In genomic region chr19:8553729-8554128, GRCh38 we compare ENCODE assay signal across 12 cellular contexts. TPM values are rescaled to one million over a fixed set of nuclear protein-coding genes. Genes with fewer than 3 reads are reported as not detected.
DNase-seq lines count a peak whose midpoint lies in the region; ATAC-seq and TF ChIP-seq lines count a peak whose summit lies in the region.
"Not testable (repeated sequence)": the region's sequence is repeated elsewhere in the genome, so short reads cannot be mapped to it uniquely, and the experiment has no call there.
"Had no signal": no experiment of that assay in that cellular context is flagged by ENCODE, and none has a peak within 500 bp of the region (broad histone marks: within the 10 kb centered on the region; RNA-seq: fewer than 3 reads in every experiment).

No MANE protein-coding gene starts in this region.

- H3K4me3 ChIP-seq in CD8-positive, alpha-beta memory T cell (ENCODE audit: low read length): not testable (repeated sequence)

- H3K4me1 ChIP-seq in CD8-positive, alpha-beta memory T cell (ENCODE audit: insufficient read depth, low read length): peaks cover 13% of the 10 kb centered on the region

- peaks cover 5 to 71% (median 14%) of the 10 kb centered on the region in 3 donors for H3K36me3 Mint-ChIP-seq in CD8-positive, alpha-beta memory T cell
- peaks cover 38% of the 10 kb centered on the region for H3K36me3 Mint-ChIP-seq in activated T-helper 1 cell treated with anti-CD3 and anti-CD28 coated beads, Interleukin-12 subunit alpha, Interleukin-12 subunit beta, Interleukin-2, Interleukin-4 antibody, amounts not matched to agents 30 ng/mL and 10 ng/mL and 1 ng/mL, durations not matched to agents 14 hours and 24 hours and 36 hours (ENCODE audit: low read depth)
- peaks cover 41% of the 10 kb centered on the region for H3K36me3 Mint-ChIP-seq in activated naive CD8-positive, alpha-beta T cell treated with anti-CD3 and anti-CD28 coated beads, Interleukin-2, amount 10 ng/mL, durations not matched to agents 7 days and 5 days
- peaks cover 75% of the 10 kb centered on the region for H3K36me3 Mint-ChIP-seq in effector memory CD8-positive, alpha-beta T cell (ENCODE audit: insufficient read depth)
- peaks cover 21% of the 10 kb centered on the region for H3K36me3 Mint-ChIP-seq in natural killer cell
- H3K36me3 Mint-ChIP-seq in stimulated activated effector memory CD8-positive, alpha-beta T cell treated with anti-CD3 and anti-CD28 coated beads, Interleukin-12 subunit alpha, Interleukin-12 subunit beta, amount 100 ng/mL, for 72 hours: peaks cover 83% of the 10 kb centered on the region

- POLR2A ChIA-PET in CD8-positive, alpha-beta memory T cell (lab: Charles Lee): interaction anchor here (0.9 kb wide), 1 partner anchor 40 kb away, joined by 3 read pairs; the partner anchor contains the start of gene ZNF414
- POLR2A ChIA-PET in activated naive CD8-positive, alpha-beta T cell treated with anti-CD3 and anti-CD28 coated beads, Interleukin-2, amount 10 ng/mL, durations not matched to agents 7 days and 5 days (lab: Charles Lee): not testable (repeated sequence)

- DNase-seq in CD8-positive, alpha-beta memory T cell; activated T-helper 1 cell treated with anti-CD3 and anti-CD28 coated beads, Interleukin-12 subunit alpha, Interleukin-12 subunit beta, Interleukin-2, Interleukin-4 antibody, amounts not matched to agents 30 ng/mL and 10 ng/mL and 1 ng/mL, durations not matched to agents 14 hours and 24 hours and 36 hours (ENCODE audit: low spot score); activated naive CD8-positive, alpha-beta T cell treated with anti-CD3 and anti-CD28 coated beads, Interleukin-2, amount 10 ng/mL, durations not matched to agents 7 days and 5 days; effector memory CD8-positive, alpha-beta T cell; natural killer cell; stimulated activated effector memory CD8-positive, alpha-beta T cell treated with anti-CD3 and anti-CD28 coated beads, Interleukin-12 subunit alpha, Interleukin-12 subunit beta, amount 100 ng/mL, for 72 hours (ENCODE audit: low spot score in 2 of 2): not testable (repeated sequence)

- not testable (repeated sequence) for H3K27ac ChIP-seq in CD8-positive, alpha-beta memory T cell (ENCODE audit: low read depth, low read length)

- not testable (repeated sequence) for H3K27me3 Mint-ChIP-seq in CD8-positive, alpha-beta memory T cell; activated T-helper 1 cell treated with anti-CD3 and anti-CD28 coated beads, Interleukin-12 subunit alpha, Interleukin-12 subunit beta, Interleukin-2, Interleukin-4 antibody, amounts not matched to agents 30 ng/mL and 10 ng/mL and 1 ng/mL, durations not matched to agents 14 hours and 24 hours and 36 hours (ENCODE audit: insufficient read depth); activated naive CD8-positive, alpha-beta T cell treated with anti-CD3 and anti-CD28 coated beads, Interleukin-2, amount 10 ng/mL, durations not matched to agents 7 days and 5 days; effector memory CD8-positive, alpha-beta T cell; natural killer cell (ENCODE audit: low read depth in 2 of 2)

- intact Hi-C loops in activated T-helper 1 cell treated with anti-CD3 and anti-CD28 coated beads, Interleukin-12 subunit alpha, Interleukin-12 subunit beta, Interleukin-2, Interleukin-4 antibody, amounts not matched to agents 30 ng/mL and 10 ng/mL and 1 ng/mL, durations not matched to agents 14 hours and 24 hours and 36 hours (cut with micrococcal nuclease); natural killer cell (cut with micrococcal nuclease): not testable (repeated sequence)

- H3K4me1 Mint-ChIP-seq in CD8-positive, alpha-beta memory T cell: peaks cover 19 to 37% (median 21%) of the 10 kb centered on the region in 3 donors
- H3K4me1 Mint-ChIP-seq in activated T-helper 1 cell treated with anti-CD3 and anti-CD28 coated beads, Interleukin-12 subunit alpha, Interleukin-12 subunit beta, Interleukin-2, Interleukin-4 antibody, amounts not matched to agents 30 ng/mL and 10 ng/mL and 1 ng/mL, durations not matched to agents 14 hours and 24 hours and 36 hours (ENCODE audit: low read depth): peaks cover 20% of the 10 kb centered on the region
- H3K4me1 Mint-ChIP-seq in activated naive CD8-positive, alpha-beta T cell treated with anti-CD3 and anti-CD28 coated beads, Interleukin-2, amount 10 ng/mL, durations not matched to agents 7 days and 5 days: peaks cover 12% of the 10 kb centered on the region
- peaks cover 30 to 31% of the 10 kb centered on the region in 2 donors for H3K4me1 Mint-ChIP-seq in effector memory CD8-positive, alpha-beta T cell (ENCODE audit: low read depth in 2 of 2)
- peaks cover 34 to 54% of the 10 kb centered on the region in 2 donors for H3K4me1 Mint-ChIP-seq in natural killer cell
- H3K4me1 Mint-ChIP-seq in stimulated activated effector memory CD8-positive, alpha-beta T cell treated with anti-CD3 and anti-CD28 coated beads, Interleukin-12 subunit alpha, Interleukin-12 subunit beta, amount 100 ng/mL, for 72 hours: peaks cover 35% of the 10 kb centered on the region

- H3K4me3 Mint-ChIP-seq in CD8-positive, alpha-beta memory T cell: peak overlapping the region in 1 of 7 donors; percentile 8
- not testable (repeated sequence) for H3K4me3 Mint-ChIP-seq in activated T-helper 1 cell treated with anti-CD3 and anti-CD28 coated beads, Interleukin-12 subunit alpha, Interleukin-12 subunit beta, Interleukin-2, Interleukin-4 antibody, amounts not matched to agents 30 ng/mL and 10 ng/mL and 1 ng/mL, durations not matched to agents 14 hours and 24 hours and 36 hours; activated naive CD8-positive, alpha-beta T cell treated with anti-CD3 and anti-CD28 coated beads, Interleukin-2, amount 10 ng/mL, durations not matched to agents 7 days and 5 days; effector memory CD8-positive, alpha-beta T cell; stimulated activated effector memory CD8-positive, alpha-beta T cell treated with anti-CD3 and anti-CD28 coated beads, Interleukin-12 subunit alpha, Interleukin-12 subunit beta, amount 100 ng/mL, for 72 hours
- peak overlapping the region; percentile 28 for H3K4me3 Mint-ChIP-seq in natural killer cell

- not testable (repeated sequence) for H3K27me3 ChIP-seq in CD8-positive, alpha-beta memory T cell (ENCODE audit: insufficient read depth, low read length, poor library complexity, severe bottlenecking)

- not testable (repeated sequence) for H3K9me3 Mint-ChIP-seq in CD8-positive, alpha-beta memory T cell; activated T-helper 1 cell treated with anti-CD3 and anti-CD28 coated beads, Interleukin-12 subunit alpha, Interleukin-12 subunit beta, Interleukin-2, Interleukin-4 antibody, amounts not matched to agents 30 ng/mL and 10 ng/mL and 1 ng/mL, durations not matched to agents 14 hours and 24 hours and 36 hours; activated naive CD8-positive, alpha-beta T cell treated with anti-CD3 and anti-CD28 coated beads, Interleukin-2, amount 10 ng/mL, durations not matched to agents 7 days and 5 days; effector memory CD8-positive, alpha-beta T cell; natural killer cell; stimulated activated effector memory CD8-positive, alpha-beta T cell treated with anti-CD3 and anti-CD28 coated beads, Interleukin-12 subunit alpha, Interleukin-12 subunit beta, amount 100 ng/mL, for 72 hours

- CTCF ChIA-PET in CD8-positive, alpha-beta memory T cell (lab: Charles Lee): interaction anchor here (0.9 to 3.2 kb wide), 2 partner anchors 25 to 27 kb away, joined by 3 to 14 read pairs; partner anchors contain the start of gene MYO1F

- ATAC-seq in activated naive CD8-positive, alpha-beta T cell treated with anti-CD3 and anti-CD28 coated beads, Interleukin-2, amount 10 ng/mL, durations not matched to agents 7 days and 5 days (ENCODE audit: low read depth); effector memory CD8-positive, alpha-beta T cell (replicated peaks); natural killer cell; stimulated activated effector memory CD8-positive, alpha-beta T cell treated with anti-CD3 and anti-CD28 coated beads, Interleukin-12 subunit alpha, Interleukin-12 subunit beta, amount 100 ng/mL, for 72 hours: not testable (repeated sequence)

- TF ChIP-seq CTCF in natural killer cell (IDR thresholded peaks at IDR 0.05): not testable (repeated sequence)

- not testable (repeated sequence) for H3K9me3 ChIP-seq in CD8-positive, alpha-beta memory T cell (ENCODE audit: low read length)

- H3K36me3 ChIP-seq in CD8-positive, alpha-beta memory T cell (ENCODE audit: insufficient read depth, low read length): peaks cover 14% of the 10 kb centered on the region

- H3K27ac Mint-ChIP-seq in CD8-positive, alpha-beta memory T cell: peak overlapping the region in 5 of 8 donors; percentile 50 to 94 (median 78)
- H3K27ac Mint-ChIP-seq in activated T-helper 1 cell treated with anti-CD3 and anti-CD28 coated beads, Interleukin-12 subunit alpha, Interleukin-12 subunit beta, Interleukin-2, Interleukin-4 antibody, amounts not matched to agents 30 ng/mL and 10 ng/mL and 1 ng/mL, durations not matched to agents 14 hours and 24 hours and 36 hours: peak overlapping the region; percentile 20
- H3K27ac Mint-ChIP-seq in activated naive CD8-positive, alpha-beta T cell treated with anti-CD3 and anti-CD28 coated beads, Interleukin-2, amount 10 ng/mL, durations not matched to agents 7 days and 5 days: peak overlapping the region; percentile 42
- peak overlapping the region; percentile 81 to 92 for H3K27ac Mint-ChIP-seq in effector memory CD8-positive, alpha-beta T cell
- peak overlapping the region; percentile 69 to 81 for H3K27ac Mint-ChIP-seq in natural killer cell
- peak overlapping the region; percentile 81 for H3K27ac Mint-ChIP-seq in stimulated activated effector memory CD8-positive, alpha-beta T cell treated with anti-CD3 and anti-CD28 coated beads, Interleukin-12 subunit alpha, Interleukin-12 subunit beta, amount 100 ng/mL, for 72 hours

RNA-seq across cellular contexts. Expression of gene MYO1F, which starts 23.5 kb away (rescaled TPM):
- 10 to 100 TPM; 68.0 to 81.3 TPM for total RNA-seq in CD8-positive, alpha-beta memory T cell
- polyA plus RNA-seq in CD8-positive, alpha-beta memory T cell: 161 TPM
- total RNA-seq in activated T-helper 1 cell treated with anti-CD3 and anti-CD28 coated beads, Interleukin-12 subunit alpha, Interleukin-12 subunit beta, Interleukin-2, Interleukin-4 antibody, amounts not matched to agents 30 ng/mL and 10 ng/mL and 1 ng/mL, durations not matched to agents 14 hours and 24 hours and 36 hours: 45.6 and 50.9 TPM in 2 replicates
- 100 to 1,000 TPM; 306 to 332 TPM for total RNA-seq in activated naive CD8-positive, alpha-beta T cell treated with anti-CD3 and anti-CD28 coated beads, Interleukin-2, amount 10 ng/mL, durations not matched to agents 7 days and 5 days
- total RNA-seq in natural killer cell: 1,000 to 10,000 TPM in 2 of 3 donors, 100 to 1,000 TPM in 1; 971 to 1,223 (median 1,014) TPM
- total RNA-seq: A172, Calu3, Daoy, G401 had no signal

RNA-seq across cellular contexts. Expression of gene ZNF414, which starts 39.8 kb away (rescaled TPM):
- total RNA-seq in CD8-positive, alpha-beta memory T cell: 10 to 100 TPM; 25.7 to 26.0 TPM
- 18.0 TPM for polyA plus RNA-seq in CD8-positive, alpha-beta memory T cell
- total RNA-seq in activated T-helper 1 cell treated with anti-CD3 and anti-CD28 coated beads, Interleukin-12 subunit alpha, Interleukin-12 subunit beta, Interleukin-2, Interleukin-4 antibody, amounts not matched to agents 30 ng/mL and 10 ng/mL and 1 ng/mL, durations not matched to agents 14 hours and 24 hours and 36 hours: 22.1 and 23.6 TPM in 2 replicates
- total RNA-seq in activated naive CD8-positive, alpha-beta T cell treated with anti-CD3 and anti-CD28 coated beads, Interleukin-2, amount 10 ng/mL, durations not matched to agents 7 days and 5 days: 10 to 100 TPM; 38.2 to 40.5 TPM
- 10 to 100 TPM; 42.1 to 46.4 (median 42.3) TPM for total RNA-seq in natural killer cell
- total RNA-seq: G401 had no signal

RNA-seq across cellular contexts. Expression of gene PRAM1, which starts 51.3 kb away (rescaled TPM):
- under 1 TPM; 0.55 to 0.64 TPM for total RNA-seq in CD8-positive, alpha-beta memory T cell
- 0.39 TPM for polyA plus RNA-seq in CD8-positive, alpha-beta memory T cell
- total RNA-seq in activated T-helper 1 cell treated with anti-CD3 and anti-CD28 coated beads, Interleukin-12 subunit alpha, Interleukin-12 subunit beta, Interleukin-2, Interleukin-4 antibody, amounts not matched to agents 30 ng/mL and 10 ng/mL and 1 ng/mL, durations not matched to agents 14 hours and 24 hours and 36 hours: 0.10 and 0.44 TPM in 2 replicates
- 1 to 10 TPM; 2.3 to 2.5 TPM for total RNA-seq in activated naive CD8-positive, alpha-beta T cell treated with anti-CD3 and anti-CD28 coated beads, Interleukin-2, amount 10 ng/mL, durations not matched to agents 7 days and 5 days
- 10 to 100 TPM in 1 of 3 donors, 1 to 10 TPM in 2; 7.7 to 17.5 (median 9.0) TPM for total RNA-seq in natural killer cell
- total RNA-seq: A172, Calu3, Daoy, G401, H4 had no signal
- polyA plus RNA-seq: GM23338 had no signal

RNA-seq across cellular contexts. Expression of gene ADAMTS10, which starts 56.8 kb away (rescaled TPM):
- total RNA-seq in CD8-positive, alpha-beta memory T cell: 10 to 100 TPM; 13.2 to 16.2 TPM
- 1.3 TPM for polyA plus RNA-seq in CD8-positive, alpha-beta memory T cell
- 3.2 and 3.3 TPM in 2 replicates for total RNA-seq in activated T-helper 1 cell treated with anti-CD3 and anti-CD28 coated beads, Interleukin-12 subunit alpha, Interleukin-12 subunit beta, Interleukin-2, Interleukin-4 antibody, amounts not matched to agents 30 ng/mL and 10 ng/mL and 1 ng/mL, durations not matched to agents 14 hours and 24 hours and 36 hours
- total RNA-seq in activated naive CD8-positive, alpha-beta T cell treated with anti-CD3 and anti-CD28 coated beads, Interleukin-2, amount 10 ng/mL, durations not matched to agents 7 days and 5 days: 10 to 100 TPM; 40.3 to 41.3 TPM
- 100 to 1,000 TPM; 159 to 286 (median 203) TPM for total RNA-seq in natural killer cell
- total RNA-seq: Calu3 had no signal

Comparison
In these comparisons a context has a peak if more than half of its experiments do, and no peak if none do; other contexts are left out.
1. H3K27ac Mint-ChIP-seq: peak in every context shown above with its lines; median percentile 86 in effector memory CD8-positive, alpha-beta T cell; 81 in stimulated activated effector memory CD8-positive, alpha-beta T cell treated with anti-CD3 and anti-CD28 coated beads, Interleukin-12 subunit alpha, Interleukin-12 subunit beta, amount 100 ng/mL, for 72 hours; 78 in CD8-positive, alpha-beta memory T cell; 75 in natural killer cell; 42 in activated naive CD8-positive, alpha-beta T cell treated with anti-CD3 and anti-CD28 coated beads, Interleukin-2, amount 10 ng/mL, durations not matched to agents 7 days and 5 days; 20 in activated T-helper 1 cell treated with anti-CD3 and anti-CD28 coated beads, Interleukin-12 subunit alpha, Interleukin-12 subunit beta, Interleukin-2, Interleukin-4 antibody, amounts not matched to agents 30 ng/mL and 10 ng/mL and 1 ng/mL, durations not matched to agents 14 hours and 24 hours and 36 hours.